11 cellular contexts compared by ENCODE assay signal in the genomic region with DNA sequence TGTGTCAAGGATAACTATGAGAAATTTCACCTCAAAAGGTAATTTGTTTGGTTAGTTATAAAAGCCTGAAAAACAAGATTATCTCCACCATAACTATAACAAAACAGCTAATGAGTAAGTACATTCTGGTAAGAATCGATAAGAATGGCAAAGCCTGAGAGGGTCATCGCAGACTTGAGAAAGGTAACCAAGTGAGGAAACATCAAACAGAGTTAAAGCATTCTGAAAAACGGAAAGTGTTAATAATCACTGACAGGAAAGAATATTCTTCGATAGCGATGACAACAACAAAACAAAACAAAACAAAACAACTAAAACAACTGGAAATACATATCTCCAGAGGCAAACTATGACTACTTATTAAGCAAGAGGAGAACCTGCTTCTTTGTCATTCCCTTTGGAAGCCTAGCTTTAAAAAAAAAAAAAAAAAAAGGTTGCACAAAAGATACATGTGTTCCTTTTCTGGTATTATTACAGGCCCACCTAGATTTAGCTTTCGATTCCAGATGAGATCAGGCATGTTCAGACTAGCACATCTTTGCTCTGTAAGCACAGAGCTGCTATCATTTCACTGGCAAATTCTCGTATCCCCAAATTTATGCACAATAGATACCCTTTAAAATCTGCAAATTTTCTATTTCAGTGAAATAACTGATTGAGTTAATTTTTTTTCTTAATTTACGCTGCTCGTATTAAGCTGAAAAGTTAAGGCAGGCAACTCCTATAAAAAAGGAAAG.
DNase-seq lines count a peak whose midpoint lies in the region; ATAC-seq and TF ChIP-seq lines count a peak whose summit lies in the region.
"Had no signal": no experiment of that assay in that cellular context is flagged by ENCODE, and none has a peak within 500 bp of the region (broad histone marks: within the 10 kb centered on the region; RNA-seq: fewer than 3 reads in every experiment).

No MANE protein-coding gene starts in this region.

- H3K27ac Mint-ChIP-seq in stimulated activated naive CD8-positive, alpha-beta T cell treated with anti-CD3 and anti-CD28 coated beads, Interleukin-15, amount 100 ng/mL, for 72 hours = peak overlapping the region in 1 of 2 donors; percentile 31
- H3K27ac Mint-ChIP-seq: progenitor cell of endocrine pancreas had no signal

- H3K4me3 Mint-ChIP-seq in stimulated activated naive CD8-positive, alpha-beta T cell treated with anti-CD3 and anti-CD28 coated beads, Interleukin-15, amount 100 ng/mL, for 72 hours = no peak overlapping the region

- peak overlapping the region; percentile 9 for H3K4me3 ChIP-seq in AG09309 (ENCODE audit: control insufficient read depth, low read depth, low read length)
- H3K4me3 ChIP-seq: BLaER1 treated with 17β-estradiol and CSF1 and Interleukin-3, amounts not matched to agents 10 nM and 100 nM had no signal

- DNase-seq in AG09309 (ENCODE audit: low read depth) = no peak
- DNase-seq in NCI-H1694 treated with DMSO at 0.1 percent for 48 hours (lab: John Stamatoyannopoulos, UW) = peak; percentile 38
- peak; percentile 18 for DNase-seq in fibroblast of gingiva (ENCODE audit: low read depth)
- no peak for DNase-seq in stimulated activated naive CD8-positive, alpha-beta T cell treated with anti-CD3 and anti-CD28 coated beads, Interleukin-15, amount 100 ng/mL, for 72 hours
- DNase-seq in NCI-H748 (lab: John Stamatoyannopoulos, UW; ENCODE audit: unreplicated experiment) = no peak
- DNase-seq in NCI-H146 treated with DMSO at 0.1 percent for 48 hours (lab: John Stamatoyannopoulos, UW; ENCODE audit: unreplicated experiment) = no peak
- no peak for DNase-seq in GM13976 (ENCODE audit: low spot score)
- DNase-seq: T1000 had no signal

- no peaks in the 10 kb centered on the region for H3K27me3 Mint-ChIP-seq in stimulated activated naive CD8-positive, alpha-beta T cell treated with anti-CD3 and anti-CD28 coated beads, Interleukin-15, amount 100 ng/mL, for 72 hours
- H3K27me3 Mint-ChIP-seq: progenitor cell of endocrine pancreas had no signal

- H3K9me3 Mint-ChIP-seq in stimulated activated naive CD8-positive, alpha-beta T cell treated with anti-CD3 and anti-CD28 coated beads, Interleukin-15, amount 100 ng/mL, for 72 hours = no peaks in the 10 kb centered on the region

- peaks cover 17% of the 10 kb centered on the region for H3K4me1 Mint-ChIP-seq in stimulated activated naive CD8-positive, alpha-beta T cell treated with anti-CD3 and anti-CD28 coated beads, Interleukin-15, amount 100 ng/mL, for 72 hours

- TF ChIP-seq CTCF in AG09309 (IDR thresholded peaks at IDR 0.05; ENCODE audit: control insufficient read depth, insufficient read depth, low read depth, low read length, missing control alignments) (no peak), GM13976 (IDR thresholded peaks at IDR 0.05; ENCODE audit: borderline replicate concordance, control extremely low read depth, extremely low read depth, insufficient read depth, missing control alignments) (no peak)

- in situ Hi-C loops in GM13976 (cut with MboI; ENCODE audit: low sequenced_read_pairs, unreplicated experiment) = no loop called here

- ATAC-seq in GM19463 (IDR thresholded peaks at IDR 0.05; ENCODE audit: unreplicated experiment) = peak; percentile 31
- ATAC-seq in stimulated activated naive CD8-positive, alpha-beta T cell treated with anti-CD3 and anti-CD28 coated beads, Interleukin-15, amount 100 ng/mL, for 72 hours = no peak

Comparison
In these comparisons a context has a peak if more than half of its experiments do, and no peak if none do; other contexts are left out.
1. DNase-seq: peak in NCI-H1694 treated with DMSO at 0.1 percent for 48 hours (single experiment) and fibroblast of gingiva (single experiment); none in AG09309 (single experiment), stimulated activated naive CD8-positive, alpha-beta T cell treated with anti-CD3 and anti-CD28 coated beads, Interleukin-15, amount 100 ng/mL, for 72 hours (0 of 2), NCI-H748 (single experiment), NCI-H146 treated with DMSO at 0.1 percent for 48 hours (single experiment) and GM13976 (single experiment).